In the genomic region with DNA sequence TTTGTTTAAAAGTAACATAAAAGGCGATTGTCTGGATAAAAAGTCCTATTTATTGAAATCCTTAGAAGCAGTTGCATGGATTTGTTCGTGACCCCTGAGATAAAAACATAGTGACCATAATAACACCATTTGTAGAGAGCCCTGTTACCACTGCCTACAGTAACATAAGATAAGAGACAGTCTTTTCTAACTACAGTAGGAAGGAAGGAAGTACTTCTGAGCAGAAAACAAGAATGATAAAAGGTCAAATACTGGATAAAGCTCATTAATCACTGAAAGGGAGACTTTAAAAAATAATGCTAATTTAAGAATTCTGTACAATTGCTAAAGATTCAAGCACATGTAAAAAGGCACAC, we compare ENCODE assay signal across 20 cellular contexts. TPM values are rescaled to one million over a fixed set of nuclear protein-coding genes. Genes with fewer than 3 reads are reported as not detected.
"Had no signal": no experiment of that assay in that cellular context is flagged by ENCODE, and none has a peak within 500 bp of the region (broad histone marks: within the 10 kb centered on the region; RNA-seq: fewer than 3 reads in every experiment).

No MANE protein-coding gene starts in this region.

- H3K36me3 ChIP-seq: ascending aorta had no signal

- H3K36me3 Mint-ChIP-seq: naive thymus-derived CD8-positive, alpha-beta T cell; stimulated activated naive B cell treated with anti-CD40 and anti-IgM and Interleukin-4, amounts not matched to agents 10 μg/mL and 1 μg/mL and 100 μg/mL, for 72 hours had no signal

- H3K27me3 ChIP-seq: ascending aorta had no signal

- H3K27ac Mint-ChIP-seq: activated naive CD8-positive, alpha-beta T cell treated with anti-CD3 and anti-CD28 coated beads, Interleukin-2, amount 50 U/mL, for 24 hours; naive thymus-derived CD8-positive, alpha-beta T cell; stimulated activated naive B cell treated with anti-CD40 and anti-IgM and Interleukin-4, amounts not matched to agents 10 μg/mL and 1 μg/mL and 100 μg/mL, for 72 hours had no signal

- DNase-seq: activated naive CD4-positive, alpha-beta T cell; activated naive CD8-positive, alpha-beta T cell treated with anti-CD3 and anti-CD28 coated beads, Interleukin-2, amount 50 U/mL, for 24 hours; foreskin fibroblast; left colon; mucosa of descending colon; naive thymus-derived CD8-positive, alpha-beta T cell; occipital lobe; stimulated activated CD4-positive, alpha-beta T cell treated with anti-CD3 and anti-CD28 coated beads, Interleukin-15, amount 100 ng/mL, for 24 hours; stimulated activated CD4-positive, alpha-beta T cell treated with anti-CD3 and anti-CD28 coated beads, Interleukin-4, amount 100 ng/mL, for 1 hour; stimulated activated naive B cell treated with anti-CD40 and anti-IgM and Interleukin-4, amounts not matched to agents 10 μg/mL and 1 μg/mL and 100 μg/mL, for 72 hours; SW 1271; trophoblast cell had no signal

- H3K9me3 ChIP-seq: ascending aorta, mucosa of descending colon had no signal

- H3K9me3 Mint-ChIP-seq: activated naive CD8-positive, alpha-beta T cell treated with anti-CD3 and anti-CD28 coated beads, Interleukin-2, amount 50 U/mL, for 24 hours; stimulated activated naive B cell treated with anti-CD40 and anti-IgM and Interleukin-4, amounts not matched to agents 10 μg/mL and 1 μg/mL and 100 μg/mL, for 72 hours had no signal

- H3K4me3 Mint-ChIP-seq: activated naive CD8-positive, alpha-beta T cell treated with anti-CD3 and anti-CD28 coated beads, Interleukin-2, amount 50 U/mL, for 24 hours; naive thymus-derived CD8-positive, alpha-beta T cell; stimulated activated naive B cell treated with anti-CD40 and anti-IgM and Interleukin-4, amounts not matched to agents 10 μg/mL and 1 μg/mL and 100 μg/mL, for 72 hours had no signal

- H3K27me3 Mint-ChIP-seq: activated naive CD8-positive, alpha-beta T cell treated with anti-CD3 and anti-CD28 coated beads, Interleukin-2, amount 50 U/mL, for 24 hours; naive thymus-derived CD8-positive, alpha-beta T cell; stimulated activated naive B cell treated with anti-CD40 and anti-IgM and Interleukin-4, amounts not matched to agents 10 μg/mL and 1 μg/mL and 100 μg/mL, for 72 hours had no signal

- H3K4me1 Mint-ChIP-seq: activated naive CD8-positive, alpha-beta T cell treated with anti-CD3 and anti-CD28 coated beads, Interleukin-2, amount 50 U/mL, for 24 hours; naive thymus-derived CD8-positive, alpha-beta T cell; stimulated activated naive B cell treated with anti-CD40 and anti-IgM and Interleukin-4, amounts not matched to agents 10 μg/mL and 1 μg/mL and 100 μg/mL, for 72 hours had no signal

- ATAC-seq: activated CD4-positive, CD25-positive, alpha-beta regulatory T cell treated with anti-CD3 and anti-CD28 coated beads, Interleukin-2, amount 50 U/mL, for 24 hours; activated naive CD8-positive, alpha-beta T cell treated with anti-CD3 and anti-CD28 coated beads, Interleukin-2, amount 50 U/mL, for 24 hours; naive thymus-derived CD8-positive, alpha-beta T cell; stimulated activated naive B cell treated with anti-CD40 and anti-IgM and Interleukin-4, amounts not matched to agents 10 μg/mL and 1 μg/mL and 100 μg/mL, for 72 hours had no signal

- H3K4me1 ChIP-seq: ascending aorta had no signal

- FAIRE-seq: colon, TTC549 had no signal

- H3K27ac ChIP-seq: ascending aorta had no signal

- H3K4me3 ChIP-seq: ascending aorta, lung, mucosa of descending colon, skin epidermis had no signal

RNA-seq across cellular contexts. Expression of a gene that starts 47.1 kb away (rescaled TPM):
- total RNA-seq: activated CD8-positive, alpha-beta memory T cell treated with anti-CD3 and anti-CD28 coated beads for 36 hours; naive thymus-derived CD8-positive, alpha-beta T cell; T-helper 2 cell treated with Interferon-gamma antibody and Interleukin-4, amounts not matched to agents 100 ng/mL and 5 ng/mL, for 36 hours had no signal
